Comparison of ENCODE assay signal across 17 cellular contexts in genomic region chr2:110103060-110103961, GRCh38. TPM values are rescaled to one million over a fixed set of nuclear protein-coding genes. Genes with fewer than 3 reads are reported as not detected.
DNase-seq lines count a peak whose midpoint lies in the region; ATAC-seq, FAIRE-seq and TF ChIP-seq lines count a peak whose summit lies in the region.
"Had no signal": no experiment of that assay in that cellular context is flagged by ENCODE, and none has a peak within 500 bp of the region (broad histone marks: within the 10 kb centered on the region; RNA-seq: fewer than 3 reads in every experiment).

No MANE protein-coding gene starts in this region.

- no peaks in the 10 kb centered on the region for H3K9me1 ChIP-seq in endothelial cell of umbilical vein (replicated peaks; ENCODE audit: control insufficient read depth, extremely low read depth, insufficient read depth, low read length)

- DNase-seq in A549 (ENCODE audit: low read depth in 1 of 2, low spot score in 1 of 2) (no peak), Panc1 (ENCODE audit: low read depth, low spot score) (no peak), endothelial cell of umbilical vein (ENCODE audit: low read depth, low spot score) (no peak), osteoblast (ENCODE audit: insufficient read length, low spot score, missing footprints) (no peak), iPS-NIHi11 (ENCODE audit: low spot score) (no peak), G401 (ENCODE audit: low spot score) (no peak)
- DNase-seq: activated CD4-positive, alpha-beta T cell treated with anti-CD3 and anti-CD28 coated beads for 36 hours; GOT3; kidney; MV-4-11; NCI-H82; stimulated activated CD4-positive, alpha-beta T cell treated with anti-CD3 and anti-CD28 coated beads, Interleukin-15, amount 100 ng/mL, for 24 hours; T-helper 17 cell had no signal

- H3K36me3 ChIP-seq in Panc1 (ENCODE audit: control insufficient read depth, insufficient read depth, low read length) = peaks cover 4% of the 10 kb centered on the region; the same call in 1 of the 2 replicates
- H3K36me3 ChIP-seq in endothelial cell of umbilical vein (ENCODE audit: control insufficient read depth in 2 of 2, extremely low read depth in 1 of 2, insufficient read depth in 2 of 2, low read length in 2 of 2) = peaks cover 0 to 6% of the 10 kb centered on the region in 2 experiments
- H3K36me3 ChIP-seq in osteoblast (ENCODE audit: insufficient read depth, low read length) = no peaks in the 10 kb centered on the region
- H3K36me3 ChIP-seq: cardiac muscle cell, prostate gland had no signal

- H3K9ac ChIP-seq in endothelial cell of umbilical vein (replicated peaks; ENCODE audit: extremely low read depth, insufficient read depth, low read length) = peak overlapping the region; percentile 86

- no peak for ATAC-seq in A549
- no peak for ATAC-seq in Panc1
- ATAC-seq in GM19328 (IDR thresholded peaks at IDR 0.05; ENCODE audit: unreplicated experiment) = no peak
- ATAC-seq in GM21367 (IDR thresholded peaks at IDR 0.05; ENCODE audit: unreplicated experiment) = no peak
- ATAC-seq: activated CD4-positive, alpha-beta T cell treated with anti-CD3 and anti-CD28 coated beads for 36 hours; T-helper 17 cell had no signal

- H3K27ac ChIP-seq in A549 = peak overlapping the region; percentile 98 to 100
- peak overlapping the region; percentile 94 for H3K27ac ChIP-seq in Panc1 (ENCODE audit: low read length)
- H3K27ac ChIP-seq in endothelial cell of umbilical vein (ENCODE audit: insufficient read depth, low read depth, low read length) = peak overlapping the region; percentile 98
- H3K27ac ChIP-seq in osteoblast (ENCODE audit: low read depth, low read length) = peak overlapping the region; percentile 98
- H3K27ac ChIP-seq: cardiac muscle cell had no signal

- TF ChIP-seq CTCF in A549 (IDR thresholded peaks at IDR 0.05) (no peak), Panc1 (IDR thresholded peaks at IDR 0.05) (no peak), endothelial cell of umbilical vein (IDR thresholded peaks at IDR 0.05; ENCODE audit: extremely low read depth in 1 of 2, insufficient read depth in 1 of 2, low read depth in 1 of 2, low read length in 2 of 2) (no peak), osteoblast (IDR thresholded peaks at IDR 0.05; ENCODE audit: extremely low read depth, low read depth, low read length) (no peak)

- H4K20me1 ChIP-seq in endothelial cell of umbilical vein (replicated peaks; ENCODE audit: control insufficient read depth, extremely low read depth, insufficient read depth, low read length) (no peaks in the 10 kb centered on the region), osteoblast (ENCODE audit: insufficient read depth, low read length) (no peaks in the 10 kb centered on the region)

- H3K79me2 ChIP-seq in endothelial cell of umbilical vein (ENCODE audit: control insufficient read depth, insufficient read depth, low read length) (peaks cover 39% of the 10 kb centered on the region), osteoblast (ENCODE audit: insufficient read depth, low read length) (no peaks in the 10 kb centered on the region)

- dilution Hi-C loops in endothelial cell of umbilical vein (cut with MboI; ENCODE audit: extremely low pct_ligation_motif_present, low sequenced_read_pairs) = no loop called here

- TF ChIP-seq RAD21 in A549 (conservative IDR thresholded peaks at IDR 0.05 in 1 of 2, IDR thresholded peaks at IDR 0.05 in 1 of 2) = no peak

- no TSS peak for BruUV-seq in Panc1 (replicated peaks; lab: Mats Ljungman, UMichigan)
- no TSS peak for BruUV-seq in endothelial cell of umbilical vein (replicated peaks; lab: Mats Ljungman, UMichigan)

- H3K4me2 ChIP-seq in A549 = peak overlapping the region; percentile 88
- no peak overlapping the region for H3K4me2 ChIP-seq in endothelial cell of umbilical vein (ENCODE audit: insufficient read depth, low read length)
- no peak overlapping the region for H3K4me2 ChIP-seq in osteoblast (ENCODE audit: insufficient read depth, low read length)

- H3K27me3 ChIP-seq in Panc1 (ENCODE audit: control insufficient read depth, insufficient read depth, low read length) = no peaks in the 10 kb centered on the region
- H3K27me3 ChIP-seq in endothelial cell of umbilical vein (ENCODE audit: control insufficient read depth in 2 of 2, insufficient read depth in 2 of 2, low read length in 2 of 2) = no peaks in the 10 kb centered on the region
- H3K27me3 ChIP-seq in osteoblast (ENCODE audit: insufficient read depth, low read length) = no peaks in the 10 kb centered on the region

- no peak overlapping the region for H2AFZ ChIP-seq in endothelial cell of umbilical vein (ENCODE audit: low read depth, low read length)
- no peak overlapping the region for H2AFZ ChIP-seq in osteoblast (ENCODE audit: low read length)

- CTCF ChIA-PET in A549 (lab: Yijun Ruan, JAX) (interaction anchor here (1.0 to 2.2 kb wide), 3 partner anchors 11 to 54 kb away, joined by 3 to 14 read pairs (median 4); partner anchors contain the start of gene MALL), Panc1 (lab: Charles Lee) (no interaction called here), endothelial cell of umbilical vein (lab: Charles Lee) (interaction anchor here (1.2 to 1.4 kb wide), 2 partner anchors 13 kb away, joined by 3 to 4 read pairs; partner anchors contain the start of gene MALL)

- H3K4me1 ChIP-seq in A549 (peaks cover 82% of the 10 kb centered on the region), Panc1 (ENCODE audit: control insufficient read depth, insufficient read depth, low read length) (peaks cover 83% of the 10 kb centered on the region), endothelial cell of umbilical vein (ENCODE audit: control insufficient read depth, extremely low read depth, insufficient read depth, low read length) (peaks cover 86% of the 10 kb centered on the region), osteoblast (ENCODE audit: insufficient read depth, low read length) (peaks cover 50% of the 10 kb centered on the region)

- intact Hi-C loops in Panc1 (cut with micrococcal nuclease; ENCODE audit: unreplicated experiment) = no loop called here
- intact Hi-C loops in endothelial cell of umbilical vein (cut with micrococcal nuclease) = no loop called here

- H3K9me3 ChIP-seq in A549 = no peaks in the 10 kb centered on the region
- H3K9me3 ChIP-seq in Panc1 (ENCODE audit: control insufficient read depth, insufficient read depth, low read depth, low read length) = no peaks in the 10 kb centered on the region
- no peaks in the 10 kb centered on the region for H3K9me3 ChIP-seq in endothelial cell of umbilical vein (replicated peaks; ENCODE audit: control insufficient read depth, insufficient read depth, low read length)
- H3K9me3 ChIP-seq in osteoblast (ENCODE audit: low read depth, low read length) = no peaks in the 10 kb centered on the region
- H3K9me3 ChIP-seq: prostate gland had no signal

- in situ Hi-C loops in Panc1 (cut with HindIII; ENCODE audit: low pct_unique_long_range_greater_than_20kb, low sequenced_read_pairs) = no loop called here
- in situ Hi-C loops in G401 (cut with HindIII; ENCODE audit: low sequenced_read_pairs) = no loop called here

- H3K4me3 ChIP-seq in A549 = no peak overlapping the region
- H3K4me3 ChIP-seq in Panc1 (ENCODE audit: low read depth in 2 of 2, low read length in 2 of 2) = no peak overlapping the region
- no peak overlapping the region for H3K4me3 ChIP-seq in endothelial cell of umbilical vein (replicated peaks in 1 of 3; ENCODE audit: insufficient read depth in 1 of 3, low read depth in 1 of 3, low read length in 3 of 3)
- H3K4me3 ChIP-seq in osteoblast (ENCODE audit: insufficient read depth, low read length) = no peak overlapping the region
- H3K4me3 ChIP-seq: cardiac muscle cell, prostate gland had no signal

- FAIRE-seq in A549 (lab: Jason Lieb, UNC) (no peak), endothelial cell of umbilical vein (lab: Jason Lieb, UNC) (no peak)
- FAIRE-seq: kidney had no signal

- POLR2A ChIA-PET in A549 (lab: Yijun Ruan, JAX) (interaction anchor here (0.6 kb wide), 1 partner anchor 13 kb away, joined by 3 read pairs; the partner anchor contains the start of gene MALL), Panc1 (lab: Charles Lee) (no interaction called here), endothelial cell of umbilical vein (lab: Charles Lee) (no interaction called here)

- TF ChIP-seq EP300 in A549 (IDR thresholded peaks at IDR 0.05) = no peak

- 68% methylated on average over 16 of the region's 20 CpGs for WGBS in A549 (ENCODE audit: missing lambda C conversion rate)

- TF ChIP-seq POLR2A in A549 (IDR thresholded peaks at IDR 0.05; ENCODE audit: low read length) = no peak
- TF ChIP-seq POLR2A in endothelial cell of umbilical vein (IDR thresholded peaks at IDR 0.05; ENCODE audit: low read depth, low read length) = no peak

TF ChIP-seq in A549, 52 proteins besides CTCF, POLR2A, EP300 and RAD21 (continues in another document):
- no peak for TF ChIP-seq ZFP36 (IDR thresholded peaks at IDR 0.05; ENCODE audit: borderline replicate concordance, partially characterized antibody)
- no peak for TF ChIP-seq FOSL2 (IDR thresholded peaks at IDR 0.05)
- TF ChIP-seq FOSL2 (CRISPR knock-in tag; IDR thresholded peaks at IDR 0.05) = no peak
- no peak for TF ChIP-seq FOXS1 (CRISPR knock-in tag; IDR thresholded peaks at IDR 0.05)
- no peak for TF ChIP-seq RCOR1 (IDR thresholded peaks at IDR 0.05; ENCODE audit: low read depth, low read length)

TF ChIP-seq in endothelial cell of umbilical vein, 7 proteins besides CTCF, POLR2A, EP300 and RAD21 (continues in another document):
- TF ChIP-seq EZH2 (IDR thresholded peaks at IDR 0.05; ENCODE audit: borderline replicate concordance, low read depth, low read length, severe bottlenecking) (no peak), MAX (IDR thresholded peaks at IDR 0.05; ENCODE audit: insufficient read depth, insufficient read length) (no peak)

RNA-seq across cellular contexts. Expression of gene MALL, which starts 12.3 kb away (rescaled TPM):
- polyA plus RNA-seq in A549 (2011; rRNA removed) = 77.8 and 104 TPM in 2 replicates
- polyA plus RNA-seq in A549 (2012; cell fraction: cytosol; rRNA removed) = 102 and 121 TPM in 2 replicates
- polyA plus RNA-seq in A549 (2012; cell fraction: nucleus; rRNA removed) = 43.3 and 60.5 TPM in 2 replicates
- 115 to 123 TPM (median 123 TPM) in 3 replicates for polyA plus RNA-seq in A549 (2017; fragmentation: RNase III; extraction: RNeasy Plus Mini Kit Qiagen cat#74134 plus additional on column Dnase treatment)
- 61.2 and 72.1 TPM in 2 replicates for polyA minus RNA-seq in A549 (2011; rRNA and poly(A)+ RNA removed)
- total RNA-seq in Panc1 (2021; ENCODE audit: unreplicated experiment) = 159 TPM
- 224 TPM for polyA plus RNA-seq in Panc1 (2012; ENCODE audit: insufficient read length)
- total RNA-seq in endothelial cell of umbilical vein = 104 and 114 TPM in 2 replicates
- 26.3 and 31.5 TPM in 2 replicates for polyA plus RNA-seq in endothelial cell of umbilical vein
- 28.8 and 29.6 TPM in 2 replicates for polyA plus RNA-seq in endothelial cell of umbilical vein (2011; cell fraction: cytosol; rRNA removed)
- polyA plus RNA-seq in endothelial cell of umbilical vein (2011; cell fraction: nucleus; rRNA removed) = 11.2 and 12.9 TPM in 2 replicates
- 34.5 and 67.0 TPM in 2 replicates for polyA plus RNA-seq in endothelial cell of umbilical vein (2012)
- polyA minus RNA-seq in endothelial cell of umbilical vein = 23.2 and 26.4 TPM in 2 replicates
- polyA minus RNA-seq in endothelial cell of umbilical vein (2011; cell fraction: cytosol; rRNA and poly(A)+ RNA removed) = not detected
- 6.7 and 7.4 TPM in 2 replicates for polyA minus RNA-seq in endothelial cell of umbilical vein (2011; cell fraction: nucleus; rRNA and poly(A)+ RNA removed)
- total RNA-seq in osteoblast = 4.4 and 5.1 TPM in 2 replicates
- total RNA-seq in G401 (2014; rRNA removed; shearing (Covaris generic)) = 0.92 and 1.5 TPM in 2 replicates
- polyA plus RNA-seq: cardiac muscle cell had no signal

Comparison
In these comparisons a context has a peak if more than half of its experiments do, and no peak if none do; other contexts are left out.
1. RNA of gene MALL, which starts 12.3 kb away (total RNA-seq): 159 TPM in Panc1 (single experiment) and 104 to 114 TPM in endothelial cell of umbilical vein; 4.4 to 5.1 TPM in osteoblast and 0.92 to 1.5 TPM in G401; every median in the first group is over 10 times any median in the second.
2. Peak in every context shown above with its lines, with median percentiles within 50 percentile points of each other: H3K27ac ChIP-seq.